7 cellular contexts compared by ENCODE assay signal in the genomic region with DNA sequence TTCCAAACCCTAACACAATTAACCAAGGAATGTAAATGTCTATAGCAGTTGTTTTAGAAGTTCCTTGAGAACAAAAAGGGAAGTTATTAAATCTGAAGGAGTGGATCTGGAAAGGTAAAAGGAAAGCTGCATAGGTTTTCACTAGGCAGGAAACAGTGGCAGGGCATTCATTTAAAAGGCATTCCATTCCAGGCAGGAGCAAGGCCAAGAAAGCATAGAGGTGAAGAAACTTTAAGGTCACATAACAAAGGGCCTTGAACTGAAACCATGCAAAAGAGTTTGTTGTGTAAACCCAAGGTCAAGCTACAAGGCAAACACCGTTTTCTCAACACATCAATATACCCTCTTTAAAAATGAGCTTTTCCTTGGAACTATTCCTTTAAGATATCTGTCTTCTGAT. TPM values are rescaled to one million over a fixed set of nuclear protein-coding genes. Genes with fewer than 3 reads are reported as not detected.
DNase-seq lines count a peak whose midpoint lies in the region; ATAC-seq and TF ChIP-seq lines count a peak whose summit lies in the region.

No MANE protein-coding gene starts in this region.

- H3K36me3 ChIP-seq in HEK293 (ENCODE audit: control insufficient read depth in 2 of 2, insufficient read depth in 1 of 2, low read length in 2 of 2) (peaks cover 0 to 8% of the 10 kb centered on the region in 2 experiments; a peak in 2 of 3 replicates), gastrocnemius medialis (no peaks in the 10 kb centered on the region)

- intact Hi-C loops in activated CD8-positive, alpha-beta T cell treated with anti-CD3 and anti-CD28 coated beads for 36 hours (cut with micrococcal nuclease), result loop anchor here (5.0 kb wide), 1 partner anchor 268 kb away; no protein-coding TSS in a partner anchor
- intact Hi-C loops in right cardiac atrium (cut with DNase I), result no loop called here
- intact Hi-C loops in gastrocnemius medialis (cut with DNase I; ENCODE audit: low total_unique reads), result loop anchor here (2.0 kb wide), 1 partner anchor 232 kb away; the partner anchor contains the start of gene TDRD3

- no peaks in the 10 kb centered on the region for H3K9me3 ChIP-seq in HEK293 (ENCODE audit: control insufficient read depth, insufficient read depth, low read depth, low read length)
- H3K9me3 ChIP-seq in right cardiac atrium (ENCODE audit: control insufficient read depth, low read length), result no peaks in the 10 kb centered on the region
- no peaks in the 10 kb centered on the region for H3K9me3 ChIP-seq in gastrocnemius medialis

- H3K27me3 ChIP-seq in right cardiac atrium (ENCODE audit: control insufficient read depth, insufficient read depth), result no peaks in the 10 kb centered on the region
- no peaks in the 10 kb centered on the region for H3K27me3 ChIP-seq in gastrocnemius medialis

- peak overlapping the region; percentile 99 for H3K4me3 ChIP-seq in HEK293 (ENCODE audit: low read depth, low read length)
- peak overlapping the region; percentile 74 for H3K4me3 ChIP-seq in right cardiac atrium (ENCODE audit: low read length)
- H3K4me3 ChIP-seq in gastrocnemius medialis, result peak overlapping the region; percentile 72 to 78 (median 72)

- 67% methylated on average over 1 of the region's 1 CpG for WGBS in right cardiac atrium

- CTCF ChIA-PET in HEK293 (lab: Yijun Ruan, JAX), result no interaction called here
- CTCF ChIA-PET in activated CD8-positive, alpha-beta T cell treated with anti-CD3 and anti-CD28 coated beads for 36 hours (lab: Charles Lee), result interaction anchor here (1.1 to 1.4 kb wide), 2 partner anchors 163 to 773 kb away, joined by 3 read pairs; no protein-coding TSS in a partner anchor

- TF ChIP-seq POLR2A in gastrocnemius medialis (IDR thresholded peaks at IDR 0.05), result no peak

- H3K4me1 Mint-ChIP-seq in activated CD8-positive, alpha-beta T cell treated with anti-CD3 and anti-CD28 coated beads for 36 hours (ENCODE audit: low read depth), result peaks cover 33% of the 10 kb centered on the region

- H3K27ac Mint-ChIP-seq in activated CD8-positive, alpha-beta T cell treated with anti-CD3 and anti-CD28 coated beads for 36 hours, result peak overlapping the region; percentile 97

- H3K9me3 Mint-ChIP-seq in activated CD8-positive, alpha-beta T cell treated with anti-CD3 and anti-CD28 coated beads for 36 hours, result no peaks in the 10 kb centered on the region

- no peak for ATAC-seq in activated CD8-positive, alpha-beta T cell treated with anti-CD3 and anti-CD28 coated beads for 36 hours
- peak in 1 of 2 donors; percentile 19 for ATAC-seq in right cardiac atrium
- peak in 1 of 2 donors; percentile 52 for ATAC-seq in gastrocnemius medialis
- no peak for ATAC-seq in HG02588 (IDR thresholded peaks at IDR 0.05; ENCODE audit: unreplicated experiment)

- no peak for DNase-seq in activated CD8-positive, alpha-beta T cell treated with anti-CD3 and anti-CD28 coated beads for 36 hours
- no peak for DNase-seq in right cardiac atrium
- DNase-seq in gastrocnemius medialis, result no peak
- no peak for DNase-seq in putamen (ENCODE audit: low spot score)
- no peak for DNase-seq in superior temporal gyrus (ENCODE audit: extremely low spot score)

- H3K36me3 Mint-ChIP-seq in activated CD8-positive, alpha-beta T cell treated with anti-CD3 and anti-CD28 coated beads for 36 hours (ENCODE audit: low read depth), result peaks cover 13% of the 10 kb centered on the region

- in situ Hi-C loops in gastrocnemius medialis (cut with MboI; ENCODE audit: low sequenced_read_pairs in 4 of 4), result loop anchor here (10.0 to 25.0 kb wide), 3 partner anchors 223 to 273 kb away; partner anchors contain the start of gene TDRD3 (in 3 of the 4)

- H3K4me3 Mint-ChIP-seq in activated CD8-positive, alpha-beta T cell treated with anti-CD3 and anti-CD28 coated beads for 36 hours, result peak overlapping the region; percentile 94

- TF ChIP-seq CTCF in HEK293 (tag by site-specific recombination; IDR thresholded peaks at IDR 0.05), result no peak
- no peak for TF ChIP-seq CTCF in activated CD8-positive, alpha-beta T cell treated with anti-CD3 and anti-CD28 coated beads for 36 hours (IDR thresholded peaks at IDR 0.05)
- no peak for TF ChIP-seq CTCF in gastrocnemius medialis (IDR thresholded peaks at IDR 0.05 in 4 of 5, conservative IDR thresholded peaks at IDR 0.05 in 1 of 5)

- peaks cover 2% of the 10 kb centered on the region for H3K27me3 Mint-ChIP-seq in activated CD8-positive, alpha-beta T cell treated with anti-CD3 and anti-CD28 coated beads for 36 hours

- POLR2A ChIA-PET in HEK293 (lab: Yijun Ruan, JAX), result interaction anchor here (0.6 to 1.6 kb wide), 3 partner anchors 11 to 90 kb away, joined by 3 to 4 read pairs (median 3); no protein-coding TSS in a partner anchor
- POLR2A ChIA-PET in activated CD8-positive, alpha-beta T cell treated with anti-CD3 and anti-CD28 coated beads for 36 hours (lab: Charles Lee), result interaction anchor here (0.6 to 2.6 kb wide), 3 partner anchors 9 to 233 kb away, joined by 3 to 7 read pairs (median 4); partner anchors contain the start of gene TDRD3

- H3K4me1 ChIP-seq in HEK293 (ENCODE audit: control insufficient read depth, insufficient read depth, low read length), result no peaks in the 10 kb centered on the region
- no peaks in the 10 kb centered on the region for H3K4me1 ChIP-seq in right cardiac atrium (ENCODE audit: control insufficient read depth, insufficient read depth, low read length)
- peaks cover 15 to 16% of the 10 kb centered on the region in 2 donors for H3K4me1 ChIP-seq in gastrocnemius medialis

- peak overlapping the region; percentile 78 for H3K27ac ChIP-seq in HEK293 (ENCODE audit: extremely low read depth, low read depth, low read length)
- H3K27ac ChIP-seq in right cardiac atrium (ENCODE audit: low read length), result peak overlapping the region; percentile 95
- peak overlapping the region; percentile 76 to 86 (median 84) for H3K27ac ChIP-seq in gastrocnemius medialis

TF ChIP-seq in HEK293, 187 proteins besides CTCF, POLR2A, EP300 and RAD21:
- TF ChIP-seq ZBTB20 (tag by site-specific recombination; IDR thresholded peaks at IDR 0.05) (peak; percentile 6; the same call in 1 of the 2 replicates), ZNF10 (tag by site-specific recombination; IDR thresholded peaks at IDR 0.05) (no peak), PRDM1 (tag by site-specific recombination; IDR thresholded peaks at IDR 0.05) (0 out of 2 replicates have a peak, but pooled peaks have one; percentile 23)

RNA-seq across cellular contexts. Expression of gene DIAPH3, which starts 0.8 kb away (rescaled TPM):
- 10 to 100 TPM; 23.0 to 25.4 TPM for total RNA-seq in activated CD8-positive, alpha-beta T cell treated with anti-CD3 and anti-CD28 coated beads for 36 hours
- total RNA-seq in right cardiac atrium, result under 1 TPM; 0.29 to 0.46 (median 0.37) TPM
- 0.09 TPM for polyA plus RNA-seq in right cardiac atrium
- total RNA-seq in gastrocnemius medialis, result under 1 TPM in 1 of 4 donors, not detected in 3; 0.13 TPM

Comparison
In these comparisons a context has a peak if more than half of its experiments do, and no peak if none do; other contexts are left out.
1. RNA of gene DIAPH3, which starts 0.8 kb away (total RNA-seq): 23.0 to 25.4 TPM in activated CD8-positive, alpha-beta T cell treated with anti-CD3 and anti-CD28 coated beads for 36 hours; 0.29 to 0.46 TPM in right cardiac atrium and 0.13 TPM in gastrocnemius medialis; every median in the first group is over 10 times any median in the second.
2. intact Hi-C loops: an anchor here in activated CD8-positive, alpha-beta T cell treated with anti-CD3 and anti-CD28 coated beads for 36 hours (5.0 kb wide) and gastrocnemius medialis (2.0 kb wide); none called in right cardiac atrium.
3. Peak in every context shown above with its lines, with median percentiles within 50 percentile points of each other: H3K27ac ChIP-seq and H3K4me3 ChIP-seq.